In genomic region chr10:62815373-62816111, GRCh38 we compare ENCODE assay signal across 8 cellular contexts. TPM values are rescaled to one million over a fixed set of nuclear protein-coding genes. Genes with fewer than 3 reads are reported as not detected.
DNase-seq lines count a peak whose midpoint lies in the region; ATAC-seq and TF ChIP-seq lines count a peak whose summit lies in the region.

No MANE protein-coding gene starts in this region.

- H3K27me3 ChIP-seq in GM23248 (replicated peaks; ENCODE audit: insufficient read depth) (0 out of 2 replicates have a peak, but pooled peaks cover 4% of the 10 kb centered on the region), neural cell (ENCODE audit: insufficient read depth, low read depth, low read length) (peaks cover 82% of the 10 kb centered on the region)

- no peaks in the 10 kb centered on the region for H3K36me3 ChIP-seq in GM23248 (ENCODE audit: low read depth)
- no peaks in the 10 kb centered on the region for H3K36me3 ChIP-seq in neural cell (ENCODE audit: insufficient read depth, low read length)

- H3K9me3 ChIP-seq in GM23248 (ENCODE audit: low read depth) (no peaks in the 10 kb centered on the region), neural cell (ENCODE audit: low read length) (no peaks in the 10 kb centered on the region)

- H2AFZ ChIP-seq in GM23248 (peak overlapping the region; percentile 84), neural cell (ENCODE audit: low read depth, low read length) (no peak overlapping the region)

- no peaks in the 10 kb centered on the region for H4K20me1 ChIP-seq in GM23248 (ENCODE audit: insufficient read depth)
- no peaks in the 10 kb centered on the region for H4K20me1 ChIP-seq in neural cell (ENCODE audit: insufficient read depth)

- no peak for TF ChIP-seq CTCF in neural cell (IDR thresholded peaks at IDR 0.05; ENCODE audit: poor library complexity, severe bottlenecking)

- TF ChIP-seq EP300 in neural cell (conservative IDR thresholded peaks at IDR 0.05; ENCODE audit: poor library complexity, severe bottlenecking) = no peak

- peaks cover 10% of the 10 kb centered on the region; the same call in 1 of the 2 replicates for H3K4me1 ChIP-seq in GM23248 (ENCODE audit: insufficient read depth)

- 5 to 7% methylated on average over 38 to 57 of the region's 61 CpGs for WGBS in GM23248 (ENCODE audit: low coverage in 1 of 2, low lambda C conversion rate in 2 of 2, missing lambda C conversion rate in 2 of 2), 2 experiments

- TF ChIP-seq RAD21 in neural cell (conservative IDR thresholded peaks at IDR 0.05) = no peak

- H3K4me2 ChIP-seq in GM23248 (ENCODE audit: unreplicated experiment) (peak overlapping the region; percentile 93), neural cell (ENCODE audit: low read length) (peak overlapping the region; percentile 95)

- H3K9me2 ChIP-seq in GM23248 (ENCODE audit: insufficient read depth) (no peaks in the 10 kb centered on the region), neural cell (ENCODE audit: insufficient read depth, low read length) (no peaks in the 10 kb centered on the region)

- ATAC-seq in HG03432 (IDR thresholded peaks at IDR 0.05; ENCODE audit: unreplicated experiment) = no peak
- ATAC-seq in HG03354 (IDR thresholded peaks at IDR 0.05; ENCODE audit: poor library complexity, severe bottlenecking, unreplicated experiment) = no peak

- H3K4me3 ChIP-seq in GM23248 = peak overlapping the region; percentile 88
- peak overlapping the region; percentile 80 for H3K4me3 ChIP-seq in neural cell (ENCODE audit: low read length)

- H3K27ac ChIP-seq in GM23248 (no peak overlapping the region), neural cell (ENCODE audit: low read length) (no peak overlapping the region)

- H3K79me2 ChIP-seq in GM23248 (ENCODE audit: insufficient read depth) (no peaks in the 10 kb centered on the region), neural cell (replicated peaks; ENCODE audit: insufficient read depth, low read length) (no peaks in the 10 kb centered on the region)

- peak; percentile 35 for DNase-seq in GM23248
- peak; percentile 32 for DNase-seq in activated CD4-positive, alpha-beta T cell treated with anti-CD3 and anti-CD28 coated beads, Interleukin-2, amount 50 U/mL, for 1 hour
- peak; percentile 13 for DNase-seq in fibroblast of gingiva (ENCODE audit: low read depth)
- DNase-seq in OCI-M1 (lab: John Stamatoyannopoulos, UW) = no peak
- no peak for DNase-seq in NCI-H146 (lab: John Stamatoyannopoulos, UW)

- H3K9ac ChIP-seq in GM23248 = peak overlapping the region; percentile 69; the same call in 1 of the 2 replicates
- H3K9ac ChIP-seq in neural cell (ENCODE audit: low read length) = peak overlapping the region; percentile 58

- in situ Hi-C loops in GM23248 (cut with MboI) = loop anchor here (25.0 kb wide), 3 partner anchors 353 to 778 kb away; partner anchors contain the start of gene RTKN2

- H3F3A ChIP-seq in GM23248 (ENCODE audit: insufficient read depth) (peaks cover 22% of the 10 kb centered on the region), neural cell (ENCODE audit: insufficient read depth, low read length, poor library complexity, severe bottlenecking) (peaks cover 4% of the 10 kb centered on the region)

TF ChIP-seq in neural cell, 6 proteins besides CTCF, POLR2A, EP300 and RAD21:
- TF ChIP-seq SMC3 (conservative IDR thresholded peaks at IDR 0.05; ENCODE audit: poor library complexity) (no peak), POLR2AphosphoS5 (IDR thresholded peaks at IDR 0.05) (peak; percentile 15)

RNA-seq across cellular contexts. Expression of gene EGR2, which starts 0.6 kb away (rescaled TPM):
- 0.76 and 1.1 TPM in 2 replicates for total RNA-seq in GM23248 (2014; rRNA removed; shearing (Covaris generic))
- polyA plus RNA-seq in GM23248 (2016; fragmentation: Nextera tagmentation; extraction: Ambion mirVana) (2.2 and 2.6 TPM in 2 replicates), neural cell (0.46 and 1.7 TPM in 2 replicates)
- polyA minus RNA-seq in neural cell = 0.35 and 0.73 TPM in 2 replicates

RNA-seq across cellular contexts. Expression of gene ADO, which starts 11.0 kb away (rescaled TPM):
- total RNA-seq in GM23248 (2014; rRNA removed; shearing (Covaris generic)) = 37.7 and 38.8 TPM in 2 replicates
- polyA plus RNA-seq in GM23248 (2016; fragmentation: Nextera tagmentation; extraction: Ambion mirVana) (4.5 and 5.5 TPM in 2 replicates), neural cell (33.2 and 35.9 TPM in 2 replicates)
- polyA minus RNA-seq in neural cell = 46.2 and 49.4 TPM in 2 replicates

Comparison
In these comparisons a context has a peak if more than half of its experiments do, and no peak if none do; other contexts are left out.
1. DNase-seq: peak in GM23248 (single experiment), activated CD4-positive, alpha-beta T cell treated with anti-CD3 and anti-CD28 coated beads, Interleukin-2, amount 50 U/mL, for 1 hour (single experiment) and fibroblast of gingiva (single experiment); none in OCI-M1 (single experiment) and NCI-H146 (single experiment).